25 cellular contexts compared by ENCODE assay signal in genomic region chr12:42259699-42260098, GRCh38. TPM values are rescaled to one million over a fixed set of nuclear protein-coding genes. Genes with fewer than 3 reads are reported as not detected.
DNase-seq lines count a peak whose midpoint lies in the region; ATAC-seq, FAIRE-seq and TF ChIP-seq lines count a peak whose summit lies in the region.
"Had no signal": no experiment of that assay in that cellular context is flagged by ENCODE, and none has a peak within 500 bp of the region (broad histone marks: within the 10 kb centered on the region; RNA-seq: fewer than 3 reads in every experiment).

No MANE protein-coding gene starts in this region.

- H3K4me3 Mint-ChIP-seq in nephron progenitor cell, result no peak overlapping the region
- H3K4me3 Mint-ChIP-seq: B cell; CD14-positive monocyte; CD4-positive, alpha-beta memory T cell; CD4-positive, CD25-positive, alpha-beta regulatory T cell; CD8-positive, alpha-beta memory T cell had no signal

- H3K36me3 ChIP-seq in HepG2 (replicated peaks in 1 of 2; ENCODE audit: control insufficient read depth in 1 of 2, insufficient read depth in 2 of 2, low read length in 2 of 2) (no peaks in the 10 kb centered on the region), right lobe of liver (no peaks in the 10 kb centered on the region)
- H3K36me3 ChIP-seq: BLaER1 treated with 17β-estradiol and CSF1 and Interleukin-3, amounts not matched to agents 10 nM and 100 nM had no signal

- CTCF ChIA-PET in HepG2 (lab: Yijun Ruan, JAX; ENCODE audit: low intra/inter-chr PET ratio, low total read pairs), result no interaction called here

- H3K4me2 ChIP-seq in HepG2 (ENCODE audit: low read depth, low read length), result no peak overlapping the region
- H3K4me2 ChIP-seq: A549; BLaER1 treated with 17β-estradiol and CSF1 and Interleukin-3, amounts not matched to agents 10 nM and 100 nM had no signal

- H3K4me3 ChIP-seq in HepG2 (replicated peaks in 1 of 3; ENCODE audit: insufficient read depth in 1 of 3, low read depth in 2 of 3, low read length in 3 of 3) (no peak overlapping the region), right lobe of liver (no peak overlapping the region)
- H3K4me3 ChIP-seq: A549; BLaER1 treated with 17β-estradiol and CSF1 and Interleukin-3, amounts not matched to agents 10 nM and 100 nM; GM12878 had no signal

- no peaks in the 10 kb centered on the region for H3K4me1 Mint-ChIP-seq in nephron progenitor cell
- H3K4me1 Mint-ChIP-seq: B cell, CD14-positive monocyte had no signal

- H3K9me3 Mint-ChIP-seq in nephron progenitor cell, result peaks cover 3% of the 10 kb centered on the region
- H3K9me3 Mint-ChIP-seq: CD4-positive, alpha-beta memory T cell; CD8-positive, alpha-beta memory T cell had no signal

- no peak for TF ChIP-seq POLR2A in HepG2 (IDR thresholded peaks at IDR 0.05; ENCODE audit: insufficient read depth in 1 of 2, low read depth in 2 of 2, low read length in 2 of 2)
- no peak for TF ChIP-seq POLR2A in right lobe of liver (IDR thresholded peaks at IDR 0.05)

- no peak for TF ChIP-seq EP300 in HepG2 (IDR thresholded peaks at IDR 0.05; ENCODE audit: low read depth in 2 of 2, low read length in 2 of 2)
- no peak for TF ChIP-seq EP300 in HepG2 (CRISPR knock-in tag; IDR thresholded peaks at IDR 0.05; ENCODE audit: borderline replicate concordance)

- intact Hi-C loops in HepG2 (cut with micrococcal nuclease; ENCODE audit: unreplicated experiment) (no loop called here), right lobe of liver (cut with DNase I) (no loop called here)

- no peak for FAIRE-seq in HepG2 (lab: Jason Lieb, UNC)
- FAIRE-seq: A549, GM12892, GM18507, GM19239 had no signal

- BruUV-seq in HepG2 (replicated peaks; lab: Mats Ljungman, UMichigan), result no TSS peak

- H3K9ac ChIP-seq in HepG2 (ENCODE audit: insufficient read depth, low read depth, low read length), result no peak overlapping the region
- H3K9ac ChIP-seq: BLaER1 treated with 17β-estradiol and CSF1 and Interleukin-3, amounts not matched to agents 10 nM and 100 nM had no signal

- whole genome bisulfite sequencing in HepG2 (ENCODE audit: low lambda C conversion rate), result 54% methylated on average over 4 of the region's 4 CpGs
- WGBS in right lobe of liver (ENCODE audit: insufficient coverage, low coverage, low lambda C conversion rate, missing lambda C conversion rate), result 50% methylated on average over 1 of the region's 4 CpGs

- no peaks in the 10 kb centered on the region for H3K9me3 ChIP-seq in HepG2 (ENCODE audit: low read length)
- no peaks in the 10 kb centered on the region for H3K9me3 ChIP-seq in right lobe of liver
- H3K9me3 ChIP-seq: A549 had no signal

- H3K27ac ChIP-seq in HepG2 (ENCODE audit: extremely low read length, insufficient read depth, low read length) (no peak overlapping the region), right lobe of liver (no peak overlapping the region), C4-2B (peak overlapping the region; percentile 40; the same call in 1 of the 2 replicates)
- H3K27ac ChIP-seq: A549; BLaER1 treated with 17β-estradiol and CSF1 and Interleukin-3, amounts not matched to agents 10 nM and 100 nM had no signal

- no peak for TF ChIP-seq CTCF in HepG2 (CRISPR knock-in tag; IDR thresholded peaks at IDR 0.05)
- no peak for TF ChIP-seq CTCF in right lobe of liver (IDR thresholded peaks at IDR 0.05)
- no peak for TF ChIP-seq CTCF in C4-2B (conservative IDR thresholded peaks at IDR 0.05)
- no peak for TF ChIP-seq CTCF in nephron progenitor cell (IDR thresholded peaks at IDR 0.05)

- H3K27me3 ChIP-seq in HepG2 (ENCODE audit: control insufficient read depth in 1 of 2, insufficient read depth in 2 of 2, low read length in 2 of 2) (no peaks in the 10 kb centered on the region), right lobe of liver (no peaks in the 10 kb centered on the region)
- H3K27me3 ChIP-seq: BLaER1 treated with 17β-estradiol and CSF1 and Interleukin-3, amounts not matched to agents 10 nM and 100 nM had no signal

- H3K36me3 Mint-ChIP-seq in nephron progenitor cell (ENCODE audit: low read depth), result no peaks in the 10 kb centered on the region
- H3K36me3 Mint-ChIP-seq: CD14-positive monocyte; CD4-positive, alpha-beta memory T cell; CD4-positive, CD25-positive, alpha-beta regulatory T cell; CD8-positive, alpha-beta memory T cell had no signal

- ATAC-seq in HepG2 (no peak), right lobe of liver (no peak)
- ATAC-seq: A549, GM12878 had no signal

- in situ Hi-C loops in HepG2 (cut with HindIII; ENCODE audit: extremely low pct_ligation_motif_present, low pct_unique_long_range_greater_than_20kb), result no loop called here

- H3K79me2 ChIP-seq in HepG2 (ENCODE audit: insufficient read depth, low read length), result no peaks in the 10 kb centered on the region

- H3K27ac Mint-ChIP-seq in nephron progenitor cell, result peak overlapping the region; percentile 43
- H3K27ac Mint-ChIP-seq: B cell; CD14-positive monocyte; CD4-positive, alpha-beta memory T cell; CD4-positive, CD25-positive, alpha-beta regulatory T cell had no signal

- no peaks in the 10 kb centered on the region for H4K20me1 ChIP-seq in HepG2 (ENCODE audit: insufficient read depth, low read length)
- H4K20me1 ChIP-seq: BLaER1 treated with 17β-estradiol and CSF1 and Interleukin-3, amounts not matched to agents 10 nM and 100 nM had no signal

- H3K4me1 ChIP-seq in HepG2 (ENCODE audit: insufficient read depth, low read length) (no peaks in the 10 kb centered on the region), right lobe of liver (no peaks in the 10 kb centered on the region)
- H3K4me1 ChIP-seq: A549; BLaER1 treated with 17β-estradiol and CSF1 and Interleukin-3, amounts not matched to agents 10 nM and 100 nM had no signal

- no peaks in the 10 kb centered on the region for H3K27me3 Mint-ChIP-seq in nephron progenitor cell (ENCODE audit: low read depth, poor library complexity)
- H3K27me3 Mint-ChIP-seq: B cell; CD4-positive, alpha-beta memory T cell; CD4-positive, CD25-positive, alpha-beta regulatory T cell; CD8-positive, alpha-beta memory T cell had no signal

- no peak overlapping the region for H2AFZ ChIP-seq in HepG2 (ENCODE audit: low read length)

- POLR2A ChIA-PET in HepG2 (lab: Yijun Ruan, JAX), result no interaction called here

- DNase-seq in HepG2 (ENCODE audit: low spot score), result no peak
- no peak for DNase-seq in right lobe of liver
- no peak for DNase-seq in nephron progenitor cell
- no peak for DNase-seq in nucleus accumbens (lab: John Stamatoyannopoulos, UW)
- no peak for DNase-seq in LoVo (ENCODE audit: low spot score)
- DNase-seq: AML-193; CD4-positive, alpha-beta memory T cell; CD4-positive, CD25-positive, alpha-beta regulatory T cell; CD8-positive, alpha-beta memory T cell; COR-L47; DMS 273 treated with DMSO at 0.1 percent for 48 hours; DMS153; DMS79; DND-41; EL; GDM1 had no signal

- no peak for TF ChIP-seq RAD21 in HepG2 (CRISPR knock-in tag; IDR thresholded peaks at IDR 0.05)

TF ChIP-seq in HepG2, 621 proteins besides CTCF, POLR2A, EP300 and RAD21:
- no peak for TF ChIP-seq IKZF4 (CRISPR knock-in tag; IDR thresholded peaks at IDR 0.05; ENCODE audit: borderline replicate concordance, low read depth, not compliant biosample characterization)
- TF ChIP-seq ZNF629 (CRISPR knock-in tag; conservative IDR thresholded peaks at IDR 0.05), result peak; percentile 76

RNA-seq across cellular contexts. Expression of gene YAF2, which starts 21.7 kb away (rescaled TPM):
- total RNA-seq in HepG2 (2016; rRNA removed; fragmentation: Illumina TruSeq; extraction: Trizol) (11.7 and 16.3 TPM in 2 replicates), right lobe of liver (10 to 100 TPM; 12.8 to 22.3 (median 16.9) TPM)
- 5.1 and 6.7 TPM in 2 replicates for total RNA-seq in HepG2 (2016; cell fraction: cytosol; rRNA removed; fragmentation: Illumina TruSeq; extraction: Trizol; ENCODE audit: low read depth)
- 11.1 and 11.4 TPM in 2 replicates for total RNA-seq in HepG2 (2016; cell fraction: insoluble cytoplasmic fraction; rRNA removed; fragmentation: Illumina TruSeq; extraction: Trizol)
- 8.6 and 9.6 TPM in 2 replicates for total RNA-seq in HepG2 (2016; cell fraction: membrane; rRNA removed; fragmentation: Illumina TruSeq; extraction: Trizol)
- total RNA-seq in HepG2 (2016; cell fraction: nucleus; rRNA removed; fragmentation: Illumina TruSeq; extraction: Trizol), result 21.1 and 23.7 TPM in 2 replicates
- polyA plus RNA-seq in HepG2 (2011; rRNA removed), result 6.7 and 8.4 TPM in 2 replicates
- polyA plus RNA-seq in HepG2 (2011; cell fraction: cytosol; rRNA removed), result 2.9 and 4.5 TPM in 2 replicates
- polyA plus RNA-seq in HepG2 (2011; cell fraction: nucleus; rRNA removed), result 5.0 and 6.3 TPM in 2 replicates
- polyA plus RNA-seq in HepG2 (2012), result 6.4 and 7.2 TPM in 2 replicates
- 3.5 and 4.5 TPM in 2 replicates for polyA plus RNA-seq in HepG2 (2016; cell fraction: cytosol; fragmentation: Illumina TruSeq; extraction: Trizol; ENCODE audit: low read depth)
- 14.3 and 16.5 TPM in 2 replicates for polyA plus RNA-seq in HepG2 (2016; cell fraction: insoluble cytoplasmic fraction; fragmentation: Illumina TruSeq; extraction: Trizol; ENCODE audit: low read depth)
- polyA plus RNA-seq in HepG2 (2016; cell fraction: membrane; fragmentation: Illumina TruSeq; extraction: Trizol; ENCODE audit: low read depth), result 8.1 and 9.7 TPM in 2 replicates
- 14.9 TPM in 2 replicates for polyA plus RNA-seq in HepG2 (2016; cell fraction: nucleus; fragmentation: Illumina TruSeq; extraction: Trizol; ENCODE audit: insufficient read depth, low read depth)
- 5.2 and 11.9 TPM in 2 replicates for polyA minus RNA-seq in HepG2 (2011; rRNA and poly(A)+ RNA removed; ENCODE audit: low replicate concordance)
- polyA minus RNA-seq in HepG2 (2011; cell fraction: cytosol; rRNA and poly(A)+ RNA removed), result 7.2 and 7.9 TPM in 2 replicates
- 50.7 and 52.8 TPM in 2 replicates for polyA minus RNA-seq in HepG2 (2011; cell fraction: nucleus; rRNA and poly(A)+ RNA removed)
